Comparison of ENCODE assay signal across 8 cellular contexts in genomic region chr4:127856485-127857447, GRCh38.
DNase-seq lines count a peak whose midpoint lies in the region; ATAC-seq and TF ChIP-seq lines count a peak whose summit lies in the region.
"Had no signal": no experiment of that assay in that cellular context is flagged by ENCODE, and none has a peak within 500 bp of the region (broad histone marks: within the 10 kb centered on the region; RNA-seq: fewer than 3 reads in every experiment).

No MANE protein-coding gene starts in this region.

- H3K4me1 Mint-ChIP-seq in stimulated activated naive B cell treated with anti-CD40 and anti-IgM and Interleukin-4, amounts not matched to agents 10 μg/mL and 1 μg/mL and 100 μg/mL, for 72 hours, result peaks cover 8 to 17% of the 10 kb centered on the region in 2 donors

- no peak for TF ChIP-seq CTCF in astrocyte of the spinal cord (IDR thresholded peaks at IDR 0.05; ENCODE audit: low read depth, low read length)

- no peak overlapping the region for H3K27ac ChIP-seq in substantia nigra (ENCODE audit: low read depth, low read length, poor library complexity, severe bottlenecking)
- H3K27ac ChIP-seq: psoas muscle had no signal

- H3K4me3 ChIP-seq in astrocyte of the spinal cord (ENCODE audit: low read depth, low read length), result no peak overlapping the region
- H3K4me3 ChIP-seq: psoas muscle had no signal

- in situ Hi-C loops in astrocyte of the spinal cord (cut with HindIII; ENCODE audit: low sequenced_read_pairs), result no loop called here

- peak; percentile 81 for ATAC-seq in HG03066 (IDR thresholded peaks at IDR 0.05; ENCODE audit: low read depth, unreplicated experiment)
- ATAC-seq in stimulated activated naive B cell treated with anti-CD40 and anti-IgM and Interleukin-4, amounts not matched to agents 10 μg/mL and 1 μg/mL and 100 μg/mL, for 72 hours (replicated peaks), result peak; percentile 36

- H3K27ac Mint-ChIP-seq in stimulated activated naive B cell treated with anti-CD40 and anti-IgM and Interleukin-4, amounts not matched to agents 10 μg/mL and 1 μg/mL and 100 μg/mL, for 72 hours, result no peak overlapping the region

- peaks cover 15 to 19% of the 10 kb centered on the region in 2 donors for H3K9me3 Mint-ChIP-seq in stimulated activated naive B cell treated with anti-CD40 and anti-IgM and Interleukin-4, amounts not matched to agents 10 μg/mL and 1 μg/mL and 100 μg/mL, for 72 hours

- peak; percentile 11 for DNase-seq in GM19240 (ENCODE audit: insufficient read length, low spot score)
- DNase-seq in astrocyte of the spinal cord (ENCODE audit: low read depth, low spot score), result peak; percentile 85
- DNase-seq in stimulated activated naive B cell treated with anti-CD40 and anti-IgM and Interleukin-4, amounts not matched to agents 10 μg/mL and 1 μg/mL and 100 μg/mL, for 72 hours, result no peak
- DNase-seq in NCI-H2227 treated with DMSO at 0.1 percent for 48 hours (lab: John Stamatoyannopoulos, UW), result no peak
- DNase-seq in substantia nigra (lab: John Stamatoyannopoulos, UW), result no peak
- no peak for DNase-seq in RKO (ENCODE audit: low spot score)
- DNase-seq: psoas muscle had no signal

- peak overlapping the region; percentile 43 to 61 for H3K4me3 Mint-ChIP-seq in stimulated activated naive B cell treated with anti-CD40 and anti-IgM and Interleukin-4, amounts not matched to agents 10 μg/mL and 1 μg/mL and 100 μg/mL, for 72 hours

- H3K27me3 Mint-ChIP-seq in stimulated activated naive B cell treated with anti-CD40 and anti-IgM and Interleukin-4, amounts not matched to agents 10 μg/mL and 1 μg/mL and 100 μg/mL, for 72 hours, result no peaks in the 10 kb centered on the region

- H3K36me3 Mint-ChIP-seq in stimulated activated naive B cell treated with anti-CD40 and anti-IgM and Interleukin-4, amounts not matched to agents 10 μg/mL and 1 μg/mL and 100 μg/mL, for 72 hours, result peaks cover 25 to 44% of the 10 kb centered on the region in 2 donors

Comparison
In these comparisons a context has a peak if more than half of its experiments do, and no peak if none do; other contexts are left out.
1. DNase-seq: peak in GM19240 (single experiment) and astrocyte of the spinal cord (single experiment); none in stimulated activated naive B cell treated with anti-CD40 and anti-IgM and Interleukin-4, amounts not matched to agents 10 μg/mL and 1 μg/mL and 100 μg/mL, for 72 hours (single experiment), NCI-H2227 treated with DMSO at 0.1 percent for 48 hours (single experiment), substantia nigra (0 of 49) and RKO (single experiment).